ENCODE assay signal across 8 cellular contexts in genomic region chr7:105581066-105581811, GRCh38. TPM values are rescaled to one million over a fixed set of nuclear protein-coding genes. Genes with fewer than 3 reads are reported as not detected.
DNase-seq lines count a peak whose midpoint lies in the region; FAIRE-seq and TF ChIP-seq lines count a peak whose summit lies in the region.

EFCAB10 (minus strand) TSS chr7:105581493; CDS start chr7:105581463, 30 bp downstream.

- no peaks in the 10 kb centered on the region for H3K4me1 Mint-ChIP-seq in Caco-2 (ENCODE audit: low read depth, unreplicated experiment)

- TF ChIP-seq CTCF in Caco-2 (IDR thresholded peaks at IDR 0.05; ENCODE audit: insufficient read depth in 1 of 2, low read depth in 1 of 2, low read length in 1 of 2, severe bottlenecking in 1 of 2, unreplicated experiment in 1 of 2) (no peak), GM20000 (IDR thresholded peaks at IDR 0.05; ENCODE audit: extremely low read depth, missing control alignments) (no peak), keratinocyte (optimal IDR thresholded peaks at IDR 0.05 in 1 of 3, IDR thresholded peaks at IDR 0.05 in 1 of 3, conservative IDR thresholded peaks at IDR 0.05 in 1 of 3; ENCODE audit: extremely low read depth in 1 of 3, insufficient read depth in 2 of 3, low read length in 3 of 3) (no peak), OCI-LY7 (conservative IDR thresholded peaks at IDR 0.05; ENCODE audit: low read length) (no peak)

- H3K4me3 ChIP-seq in Caco-2 (ENCODE audit: low read depth, low read length) = peak within 1 kb of the TSS; percentile 38
- H3K4me3 ChIP-seq in HUES6 (ENCODE audit: low read depth, low read length) = peak within 1 kb of the TSS; percentile 54
- H3K4me3 ChIP-seq in keratinocyte (ENCODE audit: control insufficient read depth in 2 of 3, extremely low read depth in 1 of 3, insufficient read depth in 2 of 3, low read depth in 1 of 3, low read length in 3 of 3) = peak within 1 kb of the TSS in 2 of 3 experiments; percentile 16 to 53
- no peak within 1 kb of the TSS for H3K4me3 ChIP-seq in OCI-LY7 (ENCODE audit: low read depth, low read length, poor library complexity, severe bottlenecking)

- H3K27ac ChIP-seq in HUES6 (ENCODE audit: low read depth, low read length) = no peak within 1 kb of the TSS
- H3K27ac ChIP-seq in keratinocyte (ENCODE audit: control insufficient read depth, insufficient read depth, low read length) = no peak within 1 kb of the TSS
- H3K27ac ChIP-seq in OCI-LY7 (ENCODE audit: low read depth, low read length, poor library complexity, severe bottlenecking) = no peak within 1 kb of the TSS

- intact Hi-C loops in Caco-2 (cut with micrococcal nuclease; ENCODE audit: unreplicated experiment) (no loop called here), OCI-LY7 (cut with micrococcal nuclease; ENCODE audit: unreplicated experiment) (loop anchor here (10.0 kb wide), 2 partner anchors 186 to 426 kb away; no protein-coding TSS in a partner anchor)

- peak within 1 kb of the TSS; percentile 69 for H3K27ac Mint-ChIP-seq in Caco-2 (ENCODE audit: unreplicated experiment)

- peaks cover 20% of the 10 kb centered on the region for H3K9me3 Mint-ChIP-seq in Caco-2 (ENCODE audit: unreplicated experiment)

- no peaks in the 10 kb centered on the region for H3K79me2 ChIP-seq in keratinocyte (ENCODE audit: control insufficient read depth, insufficient read depth, low read length)
- H3K79me2 ChIP-seq in OCI-LY7 (ENCODE audit: insufficient read depth, low read depth, low read length) = no peaks in the 10 kb centered on the region

- H3K4me1 ChIP-seq in Caco-2 (no peaks in the 10 kb centered on the region), HUES6 (ENCODE audit: control insufficient read depth, insufficient read depth, low read length) (no peaks in the 10 kb centered on the region), keratinocyte (ENCODE audit: control insufficient read depth, extremely low read depth, insufficient read depth, low read length) (peaks cover 2% of the 10 kb centered on the region), OCI-LY7 (ENCODE audit: insufficient read depth, low read length, poor library complexity, severe bottlenecking) (no peaks in the 10 kb centered on the region)

- POLR2A ChIA-PET in Caco-2 (lab: Charles Lee) = interaction anchor here (1.3 kb wide), 1 partner anchor 50 kb away, joined by 6 read pairs; the partner anchor contains the start of gene RINT1
- POLR2A ChIA-PET in OCI-LY7 (lab: Charles Lee) = no interaction called here

- H4K20me1 ChIP-seq in keratinocyte (ENCODE audit: control insufficient read depth, extremely low read depth, insufficient read depth, low read length) (no peaks in the 10 kb centered on the region), OCI-LY7 (ENCODE audit: insufficient read depth, low read length) (no peaks in the 10 kb centered on the region)

- H2AFZ ChIP-seq in keratinocyte (ENCODE audit: control insufficient read depth, low read length) (peak within 1 kb of the TSS; percentile 79), OCI-LY7 (ENCODE audit: low read length) (no peak within 1 kb of the TSS)

- peaks cover 5% of the 10 kb centered on the region for H3K36me3 Mint-ChIP-seq in Caco-2 (ENCODE audit: insufficient read depth, unreplicated experiment)

- H3K9ac ChIP-seq in HUES6 (ENCODE audit: low read length) (peak within 1 kb of the TSS; percentile 18), keratinocyte (ENCODE audit: control insufficient read depth, extremely low read depth, insufficient read depth, low read length) (peak within 1 kb of the TSS; percentile 33)

- FAIRE-seq in keratinocyte (lab: Jason Lieb, UNC) = no peak

- H3K36me3 ChIP-seq in Caco-2 (ENCODE audit: control insufficient read depth, insufficient read depth, low read length) = no peaks in the 10 kb centered on the region
- no peaks in the 10 kb centered on the region for H3K36me3 ChIP-seq in HUES6 (ENCODE audit: control insufficient read depth, insufficient read depth, low read length)
- H3K36me3 ChIP-seq in keratinocyte (ENCODE audit: control insufficient read depth in 2 of 2, extremely low read depth in 1 of 2, insufficient read depth in 2 of 2, low read length in 2 of 2) = no peaks in the 10 kb centered on the region
- no peaks in the 10 kb centered on the region for H3K36me3 ChIP-seq in OCI-LY7 (ENCODE audit: insufficient read depth, low read length)

- no peaks in the 10 kb centered on the region for H3K9me2 ChIP-seq in OCI-LY7 (ENCODE audit: insufficient read depth, low read length)

- H3K9me3 ChIP-seq in Caco-2 = peaks cover 7% of the 10 kb centered on the region; the same call in 1 of the 2 replicates
- H3K9me3 ChIP-seq in HUES6 (ENCODE audit: control insufficient read depth, insufficient read depth, low read depth, low read length) = peaks cover 16% of the 10 kb centered on the region
- no peaks in the 10 kb centered on the region for H3K9me3 ChIP-seq in keratinocyte (ENCODE audit: control insufficient read depth, low read depth, low read length)
- peaks cover 14% of the 10 kb centered on the region; the same call in 1 of the 2 replicates for H3K9me3 ChIP-seq in OCI-LY7 (ENCODE audit: low read length)

- H3K9me1 ChIP-seq in keratinocyte (ENCODE audit: control insufficient read depth, extremely low read depth, insufficient read depth, low read length) = no peaks in the 10 kb centered on the region

- CTCF ChIA-PET in Caco-2 (lab: Charles Lee) (interaction anchor here (1.0 kb wide), 1 partner anchor 11 kb away, joined by 3 read pairs; no protein-coding TSS in a partner anchor), OCI-LY7 (lab: Charles Lee; ENCODE audit: unreplicated experiment) (interaction anchor here (0.6 kb wide), 2 partner anchors 504 to 802 kb away, joined by 4 to 5 read pairs; no protein-coding TSS in a partner anchor)

- DNase-seq in Caco-2 = peak; percentile 85 to 86
- peak; percentile 76 for DNase-seq in GM20000 (ENCODE audit: low spot score)
- DNase-seq in T-helper 22 cell (ENCODE audit: low read depth) = peak; percentile 4
- peak; percentile 84 for DNase-seq in cerebellum (ENCODE audit: low spot score)
- DNase-seq in keratinocyte (ENCODE audit: low read depth, low spot score) = no peak
- DNase-seq in stimulated activated CD4-positive, alpha-beta T cell treated with anti-CD3 and anti-CD28 coated beads, Interleukin-15, amount 100 ng/mL, for 24 hours = peak; percentile 76
- DNase-seq in OCI-LY7 (ENCODE audit: low spot score) = no peak

- H3K27me3 ChIP-seq in Caco-2 (replicated peaks; ENCODE audit: control insufficient read depth, insufficient read depth, low read length) = no peaks in the 10 kb centered on the region
- H3K27me3 ChIP-seq in HUES6 (ENCODE audit: control insufficient read depth, insufficient read depth, low read length) = no peaks in the 10 kb centered on the region
- no peaks in the 10 kb centered on the region for H3K27me3 ChIP-seq in keratinocyte (ENCODE audit: control insufficient read depth, extremely low read depth, insufficient read depth, low read length)

- H3K27me3 Mint-ChIP-seq in Caco-2 (ENCODE audit: insufficient read depth, unreplicated experiment) = no peaks in the 10 kb centered on the region

- peak within 1 kb of the TSS; percentile 75 for H3K4me2 ChIP-seq in keratinocyte (ENCODE audit: control insufficient read depth, extremely low read depth, insufficient read depth, low read depth, low read length)
- H3K4me2 ChIP-seq in OCI-LY7 (ENCODE audit: low read length) = no peak within 1 kb of the TSS; the same call in 1 of the 2 replicates

- BruUV-seq in Caco-2 (replicated peaks; lab: Mats Ljungman, UMichigan) (no TSS peak), OCI-LY7 (replicated peaks; lab: Mats Ljungman, UMichigan) (no TSS peak)

- H3K4me3 Mint-ChIP-seq in Caco-2 (ENCODE audit: unreplicated experiment) = peak within 1 kb of the TSS; percentile 79

- dilution Hi-C loops in keratinocyte (cut with MboI; ENCODE audit: extremely low pct_ligation_motif_present, low sequenced_read_pairs) = no loop called here

RNA-seq across cellular contexts. Expression of gene EFCAB10, which starts in this region (rescaled TPM):
- not detected in 2 replicates for total RNA-seq in Caco-2 (2022)
- 2.1 TPM for total RNA-seq in cerebellum
- 0.07 TPM in 1 of 3 replicates, not detected in the others for polyA plus RNA-seq in keratinocyte
- 0.32 TPM for polyA plus RNA-seq in keratinocyte (2011; ENCODE audit: low read depth)
- polyA plus RNA-seq in keratinocyte (2011; cell fraction: cytosol; rRNA removed) = 0.11 TPM in 1 of 2 replicates, not detected in the other
- 0.11 TPM in 1 of 2 replicates, not detected in the other for polyA plus RNA-seq in keratinocyte (2011; cell fraction: nucleus; rRNA removed)
- 0.20 and 0.24 TPM in 2 replicates for polyA plus RNA-seq in keratinocyte (2012; ENCODE audit: low replicate concordance)
- polyA minus RNA-seq in keratinocyte = 0.58 TPM in 1 of 3 replicates, not detected in the others
- not detected for polyA minus RNA-seq in keratinocyte (2011; cell fraction: cytosol; rRNA and poly(A)+ RNA removed)
- not detected in 2 replicates for polyA minus RNA-seq in keratinocyte (2011; cell fraction: nucleus; rRNA and poly(A)+ RNA removed)
- not detected in 2 replicates for total RNA-seq in OCI-LY7 (2014; rRNA removed; shearing (Covaris generic))
- not detected in 2 replicates for total RNA-seq in OCI-LY7 (2022)

Comparison
In these comparisons a context has a peak if more than half of its experiments do, and no peak if none do; other contexts are left out.
1. Peak in DNase-seq and H3K4me3 ChIP-seq in Caco-2; RNA of the gene not detected or under 1 TPM.
2. DNase-seq: peak in GM20000 (single experiment), T-helper 22 cell (single experiment), cerebellum (single experiment) and stimulated activated CD4-positive, alpha-beta T cell treated with anti-CD3 and anti-CD28 coated beads, Interleukin-15, amount 100 ng/mL, for 24 hours (single experiment); none in keratinocyte (single experiment) and OCI-LY7 (single experiment).